In the genomic region with DNA sequence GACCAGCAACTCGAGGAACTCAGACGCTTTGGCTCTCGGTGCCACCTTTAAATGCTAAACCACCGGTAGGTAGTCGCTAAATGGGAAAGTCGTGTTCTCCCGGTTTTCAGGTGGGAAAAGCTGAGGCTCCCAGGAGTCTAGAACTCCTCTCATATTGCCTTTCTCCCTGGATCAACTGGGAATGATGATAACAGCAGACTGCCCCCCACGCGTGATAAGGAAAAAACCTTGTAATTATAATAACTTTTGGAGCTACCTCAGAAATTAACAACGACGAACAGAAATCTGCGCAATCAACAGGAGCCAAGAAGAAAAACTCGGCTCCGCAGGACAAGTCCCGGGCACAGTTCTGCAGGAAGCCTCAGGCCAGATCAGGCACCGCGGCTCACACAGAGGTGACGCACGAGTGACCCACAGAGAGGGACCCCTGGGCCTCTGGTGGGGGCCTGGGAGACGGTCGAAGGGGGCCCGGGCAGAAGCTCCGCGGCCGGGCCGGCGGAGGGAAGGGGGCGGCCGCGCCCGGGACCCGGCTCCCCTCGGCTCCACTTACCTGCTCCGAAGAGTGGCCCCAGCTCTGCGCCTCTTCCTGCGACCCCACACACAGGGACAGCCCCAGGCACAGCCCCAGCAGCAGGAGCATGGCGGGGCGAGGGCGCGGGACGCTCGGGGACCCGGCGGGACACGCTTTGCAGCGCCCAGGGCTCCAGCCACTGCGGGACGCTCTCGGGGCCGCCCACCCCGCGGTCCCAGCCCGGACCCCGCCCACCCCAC, we compare ENCODE assay signal across 9 cellular contexts. TPM values are rescaled to one million over a fixed set of nuclear protein-coding genes. Genes with fewer than 3 reads are reported as not detected.
DNase-seq lines count a peak whose midpoint lies in the region; ATAC-seq, FAIRE-seq and TF ChIP-seq lines count a peak whose summit lies in the region.
"Had no signal": no experiment of that assay in that cellular context is flagged by ENCODE, and none has a peak within 500 bp of the region (broad histone marks: within the 10 kb centered on the region; RNA-seq: fewer than 3 reads in every experiment).

A gene (minus strand): TSS at position 714 of the 771 bp plus-strand sequence. CDS start 74 bp downstream, at position 640.

- no peak for TF ChIP-seq CTCF in CD4-positive, alpha-beta T cell (IDR thresholded peaks at IDR 0.05)
- TF ChIP-seq CTCF in WTC11 (IDR thresholded peaks at IDR 0.05) (no peak), cardiac muscle cell (IDR thresholded peaks at IDR 0.05; ENCODE audit: low read depth, low read length) (no peak), pancreas (IDR thresholded peaks at IDR 0.05) (no peak)

- peaks cover 65% of the 10 kb centered on the region for H3K27me3 Mint-ChIP-seq in CD4-positive, alpha-beta T cell
- H3K27me3 Mint-ChIP-seq in WTC11 (ENCODE audit: low read depth): peaks cover 44% of the 10 kb centered on the region

- intact Hi-C loops in CD4-positive, alpha-beta T cell (cut with DNase I, micrococcal nuclease): no loop called here
- intact Hi-C loops in pancreas (cut with DNase I): no loop called here

- POLR2A ChIA-PET in CD4-positive, alpha-beta T cell (lab: Charles Lee): no interaction called here
- POLR2A ChIA-PET in WTC11 (lab: Charles Lee): interaction anchor here (0.7 kb wide), 1 partner anchor 151 kb away, joined by 4 read pairs; no protein-coding TSS in a partner anchor

- H3K9me3 Mint-ChIP-seq in CD4-positive, alpha-beta T cell: no peaks in the 10 kb centered on the region
- H3K9me3 Mint-ChIP-seq in WTC11: no peaks in the 10 kb centered on the region

- H3K27ac ChIP-seq in CD4-positive, alpha-beta T cell (ENCODE audit: low read depth, low read length): no peak within 1 kb of the TSS
- H3K27ac ChIP-seq in cardiac muscle cell (no peak within 1 kb of the TSS), pancreas (no peak within 1 kb of the TSS)

- H3K4me1 Mint-ChIP-seq in CD4-positive, alpha-beta T cell (ENCODE audit: low read depth): peaks cover 18% of the 10 kb centered on the region
- peaks cover 16% of the 10 kb centered on the region for H3K4me1 Mint-ChIP-seq in WTC11

- H3K27ac Mint-ChIP-seq in CD4-positive, alpha-beta T cell: no peak within 1 kb of the TSS
- no peak within 1 kb of the TSS for H3K27ac Mint-ChIP-seq in WTC11

- H3K4me3 Mint-ChIP-seq in CD4-positive, alpha-beta T cell: peak within 1 kb of the TSS; percentile 95
- peak within 1 kb of the TSS; percentile 83 for H3K4me3 Mint-ChIP-seq in WTC11

- WGBS in pancreas, 2 donors: 0 to 1% methylated on average over 45 to 54 of the region's 54 CpGs

- H3K4me1 ChIP-seq in cardiac muscle cell (ENCODE audit: low read depth) (no peaks in the 10 kb centered on the region), pancreas (peaks cover 0 to 7% (median 0%) of the 10 kb centered on the region in 3 donors)

- peak; percentile 26 for ATAC-seq in CD4-positive, alpha-beta T cell (ENCODE audit: poor library complexity)
- ATAC-seq in WTC11 (peak; percentile 56), pancreas (peak; percentile 50 to 68 (median 62)), GM21737 (IDR thresholded peaks at IDR 0.05; ENCODE audit: unreplicated experiment) (no peak)

- H3K36me3 Mint-ChIP-seq in CD4-positive, alpha-beta T cell (ENCODE audit: low read depth): no peaks in the 10 kb centered on the region
- H3K36me3 Mint-ChIP-seq in WTC11: no peaks in the 10 kb centered on the region

- CTCF ChIA-PET in CD4-positive, alpha-beta T cell (lab: Charles Lee): interaction anchor here (0.7 to 1.0 kb wide), 3 partner anchors 18 to 21 kb away, joined by 3 read pairs; no protein-coding TSS in a partner anchor
- CTCF ChIA-PET in WTC11 (lab: Charles Lee): interaction anchor here (0.9 to 2.5 kb wide), 7 partner anchors 14 to 141 kb away, joined by 3 to 21 read pairs (median 6); no protein-coding TSS in a partner anchor

- H3K36me3 ChIP-seq in cardiac muscle cell: no peaks in the 10 kb centered on the region
- H3K36me3 ChIP-seq in pancreas: no peaks in the 10 kb centered on the region

- no peak for FAIRE-seq in pancreas (lab: Jason Lieb, UNC)
- FAIRE-seq: GM12892 had no signal

- no peaks in the 10 kb centered on the region for H3K9me3 ChIP-seq in CD4-positive, alpha-beta T cell (ENCODE audit: control insufficient read depth, low read length)
- H3K9me3 ChIP-seq in cardiac muscle cell (ENCODE audit: low read depth) (no peaks in the 10 kb centered on the region), pancreas (no peaks in the 10 kb centered on the region)

- peaks cover 53% of the 10 kb centered on the region for H3K27me3 ChIP-seq in CD4-positive, alpha-beta T cell (ENCODE audit: control insufficient read depth, insufficient read depth, low read length)
- H3K27me3 ChIP-seq in cardiac muscle cell (peaks cover 84% of the 10 kb centered on the region), pancreas (peaks cover 0 to 10% (median 3%) of the 10 kb centered on the region in 4 donors)

- DNase-seq in CD4-positive, alpha-beta T cell: no peak
- DNase-seq in WTC11 (ENCODE audit: low spot score): peak; percentile 50
- DNase-seq in cardiac muscle cell (ENCODE audit: low read depth in 1 of 2, low spot score in 1 of 2): peak in 1 of 2 donors; percentile 50
- DNase-seq in pancreas: peak in 4 of 6 donors; percentile 16 to 76 (median 48)
- DNase-seq in RKO (ENCODE audit: low spot score): no peak
- no peak for DNase-seq in NK-92 (lab: John Stamatoyannopoulos, UW; ENCODE audit: unreplicated experiment)
- no peak for DNase-seq in NCI-H69 (lab: John Stamatoyannopoulos, UW)

- peak within 1 kb of the TSS; percentile 48 for H3K4me3 ChIP-seq in cardiac muscle cell
- H3K4me3 ChIP-seq in pancreas: peak within 1 kb of the TSS; percentile 35 to 61 (median 54)

TF ChIP-seq in WTC11, 78 proteins besides CTCF, POLR2A, EP300 and RAD21 (continues in another document):
- TF ChIP-seq GTF2I (CRISPR knock-in tag; conservative IDR thresholded peaks at IDR 0.05) (no peak), SMAD3 (CRISPR knock-in tag; IDR thresholded peaks at IDR 0.05; ENCODE audit: borderline replicate concordance) (no peak), HMGA2 (CRISPR knock-in tag; IDR thresholded peaks at IDR 0.05) (no peak), FOXJ3 (CRISPR knock-in tag; IDR thresholded peaks at IDR 0.05; ENCODE audit: borderline replicate concordance) (no peak), SMAD4 (CRISPR knock-in tag; IDR thresholded peaks at IDR 0.05) (no peak), NR3C1 (CRISPR knock-in tag; conservative IDR thresholded peaks at IDR 0.05; ENCODE audit: low read depth) (no peak), IRF2 (CRISPR knock-in tag; IDR thresholded peaks at IDR 0.05; ENCODE audit: borderline replicate concordance, low read depth) (no peak)
- TF ChIP-seq, protein P1, sequence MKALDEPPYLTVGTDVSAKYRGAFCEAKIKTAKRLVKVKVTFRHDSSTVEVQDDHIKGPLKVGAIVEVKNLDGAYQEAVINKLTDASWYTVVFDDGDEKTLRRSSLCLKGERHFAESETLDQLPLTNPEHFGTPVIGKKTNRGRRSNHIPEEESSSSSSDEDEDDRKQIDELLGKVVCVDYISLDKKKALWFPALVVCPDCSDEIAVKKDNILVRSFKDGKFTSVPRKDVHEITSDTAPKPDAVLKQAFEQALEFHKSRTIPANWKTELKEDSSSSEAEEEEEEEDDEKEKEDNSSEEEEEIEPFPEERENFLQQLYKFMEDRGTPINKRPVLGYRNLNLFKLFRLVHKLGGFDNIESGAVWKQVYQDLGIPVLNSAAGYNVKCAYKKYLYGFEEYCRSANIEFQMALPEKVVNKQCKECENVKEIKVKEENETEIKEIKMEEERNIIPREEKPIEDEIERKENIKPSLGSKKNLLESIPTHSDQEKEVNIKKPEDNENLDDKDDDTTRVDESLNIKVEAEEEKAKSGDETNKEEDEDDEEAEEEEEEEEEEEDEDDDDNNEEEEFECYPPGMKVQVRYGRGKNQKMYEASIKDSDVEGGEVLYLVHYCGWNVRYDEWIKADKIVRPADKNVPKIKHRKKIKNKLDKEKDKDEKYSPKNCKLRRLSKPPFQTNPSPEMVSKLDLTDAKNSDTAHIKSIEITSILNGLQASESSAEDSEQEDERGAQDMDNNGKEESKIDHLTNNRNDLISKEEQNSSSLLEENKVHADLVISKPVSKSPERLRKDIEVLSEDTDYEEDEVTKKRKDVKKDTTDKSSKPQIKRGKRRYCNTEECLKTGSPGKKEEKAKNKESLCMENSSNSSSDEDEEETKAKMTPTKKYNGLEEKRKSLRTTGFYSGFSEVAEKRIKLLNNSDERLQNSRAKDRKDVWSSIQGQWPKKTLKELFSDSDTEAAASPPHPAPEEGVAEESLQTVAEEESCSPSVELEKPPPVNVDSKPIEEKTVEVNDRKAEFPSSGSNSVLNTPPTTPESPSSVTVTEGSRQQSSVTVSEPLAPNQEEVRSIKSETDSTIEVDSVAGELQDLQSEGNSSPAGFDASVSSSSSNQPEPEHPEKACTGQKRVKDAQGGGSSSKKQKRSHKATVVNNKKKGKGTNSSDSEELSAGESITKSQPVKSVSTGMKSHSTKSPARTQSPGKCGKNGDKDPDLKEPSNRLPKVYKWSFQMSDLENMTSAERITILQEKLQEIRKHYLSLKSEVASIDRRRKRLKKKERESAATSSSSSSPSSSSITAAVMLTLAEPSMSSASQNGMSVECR (CRISPR knock-in tag; IDR thresholded peaks at IDR 0.05; ENCODE audit: borderline replicate concordance): no peak
- TF ChIP-seq, protein P2, sequence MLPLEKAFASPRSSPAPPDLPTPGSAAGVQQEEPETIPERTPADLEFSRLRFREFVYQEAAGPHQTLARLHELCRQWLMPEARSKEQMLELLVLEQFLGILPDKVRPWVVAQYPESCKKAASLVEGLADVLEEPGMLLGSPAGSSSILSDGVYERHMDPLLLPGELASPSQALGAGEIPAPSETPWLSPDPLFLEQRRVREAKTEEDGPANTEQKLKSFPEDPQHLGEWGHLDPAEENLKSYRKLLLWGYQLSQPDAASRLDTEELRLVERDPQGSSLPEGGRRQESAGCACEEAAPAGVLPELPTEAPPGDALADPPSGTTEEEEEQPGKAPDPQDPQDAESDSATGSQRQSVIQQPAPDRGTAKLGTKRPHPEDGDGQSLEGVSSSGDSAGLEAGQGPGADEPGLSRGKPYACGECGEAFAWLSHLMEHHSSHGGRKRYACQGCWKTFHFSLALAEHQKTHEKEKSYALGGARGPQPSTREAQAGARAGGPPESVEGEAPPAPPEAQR (CRISPR knock-in tag; IDR thresholded peaks at IDR 0.05): no peak
- TF ChIP-seq, protein P3, sequence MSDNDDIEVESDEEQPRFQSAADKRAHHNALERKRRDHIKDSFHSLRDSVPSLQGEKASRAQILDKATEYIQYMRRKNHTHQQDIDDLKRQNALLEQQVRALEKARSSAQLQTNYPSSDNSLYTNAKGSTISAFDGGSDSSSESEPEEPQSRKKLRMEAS (CRISPR knock-in tag; IDR thresholded peaks at IDR 0.05): no peak

RNA-seq across cellular contexts. Expression of the gene that starts here (rescaled TPM):
- not detected for total RNA-seq in CD4-positive, alpha-beta T cell
- total RNA-seq in WTC11 (2021) (3.1 to 3.8 TPM (median 3.6 TPM) in 3 replicates), cardiac muscle cell (0.11 and 0.60 TPM in 2 replicates), pancreas (10 to 100 TPM in 3 of 6 donors, 1 to 10 TPM in 3; 6.7 to 28.6 (median 10.8) TPM)
- polyA plus RNA-seq in cardiac muscle cell (0.11 TPM in 1 of 2 replicates, not detected in the other), pancreas (1 to 10 TPM; 4.4 to 5.6 TPM)

Comparison
In these comparisons a context has a peak if more than half of its experiments do, and no peak if none do; other contexts are left out.
1. Peak in ATAC-seq in CD4-positive, alpha-beta T cell; RNA of the gene not detected or under 1 TPM.
2. DNase-seq: peak in WTC11 (single experiment) and pancreas (4 of 6); none in CD4-positive, alpha-beta T cell (0 of 10), RKO (single experiment), NK-92 (single experiment) and NCI-H69 (single experiment).